ENCODE assay signal across 1 cellular context in the genomic region with DNA sequence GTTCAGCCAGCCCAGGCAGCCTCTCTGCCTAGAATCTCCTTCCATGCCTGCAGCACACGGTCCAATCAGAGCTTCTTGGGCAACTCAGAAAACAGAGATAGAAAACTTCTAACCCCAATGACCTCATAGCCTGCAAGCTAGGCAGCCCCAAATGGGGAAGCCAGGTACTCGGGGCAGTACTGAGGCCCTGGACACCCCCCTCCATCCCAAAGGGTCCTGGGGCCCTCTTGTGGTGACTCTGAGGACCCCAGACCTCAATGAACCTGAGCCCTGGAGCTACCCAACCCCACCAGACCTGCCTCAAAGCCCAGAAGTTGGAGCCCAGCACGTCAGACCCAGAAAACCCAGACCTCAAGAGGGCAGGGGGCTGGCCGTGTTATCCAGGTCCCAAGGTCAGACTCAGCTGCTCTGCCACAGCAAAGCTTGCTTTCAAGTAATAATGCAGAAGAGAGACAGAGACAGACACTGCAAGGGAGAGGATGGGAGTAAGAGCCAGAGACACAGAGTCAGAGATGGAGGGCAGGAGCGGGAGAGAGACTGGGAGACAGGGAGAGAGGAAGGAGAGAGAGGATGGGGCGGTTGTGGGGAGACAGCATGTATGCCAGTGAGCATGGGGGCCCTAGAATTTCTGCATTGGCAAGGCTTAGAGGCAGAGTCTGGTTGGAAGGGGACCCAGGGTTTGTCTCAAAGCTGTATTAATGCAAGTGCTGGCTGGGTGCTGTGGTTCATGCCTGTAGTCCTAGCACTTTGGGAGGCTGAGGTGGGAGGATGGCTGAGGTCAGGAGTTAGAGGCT.
TF ChIP-seq lines count a peak whose summit lies in the region.

No MANE protein-coding gene starts in this region.

TF ChIP-seq in HepG2, 621 proteins besides CTCF, POLR2A, EP300 and RAD21:
- TF ChIP-seq, protein P1, sequence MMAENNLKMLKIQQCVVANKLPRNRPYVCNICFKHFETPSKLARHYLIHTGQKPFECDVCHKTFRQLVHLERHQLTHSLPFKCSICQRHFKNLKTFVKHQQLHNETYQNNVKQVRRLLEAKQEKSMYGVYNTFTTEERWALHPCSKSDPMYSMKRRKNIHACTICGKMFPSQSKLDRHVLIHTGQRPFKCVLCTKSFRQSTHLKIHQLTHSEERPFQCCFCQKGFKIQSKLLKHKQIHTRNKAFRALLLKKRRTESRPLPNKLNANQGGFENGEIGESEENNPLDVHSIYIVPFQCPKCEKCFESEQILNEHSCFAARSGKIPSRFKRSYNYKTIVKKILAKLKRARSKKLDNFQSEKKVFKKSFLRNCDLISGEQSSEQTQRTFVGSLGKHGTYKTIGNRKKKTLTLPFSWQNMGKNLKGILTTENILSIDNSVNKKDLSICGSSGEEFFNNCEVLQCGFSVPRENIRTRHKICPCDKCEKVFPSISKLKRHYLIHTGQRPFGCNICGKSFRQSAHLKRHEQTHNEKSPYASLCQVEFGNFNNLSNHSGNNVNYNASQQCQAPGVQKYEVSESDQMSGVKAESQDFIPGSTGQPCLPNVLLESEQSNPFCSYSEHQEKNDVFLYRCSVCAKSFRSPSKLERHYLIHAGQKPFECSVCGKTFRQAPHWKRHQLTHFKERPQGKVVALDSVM (CRISPR knock-in tag; IDR thresholded peaks at IDR 0.05): peak; percentile 69
- TF ChIP-seq ZNF788 (CRISPR knock-in tag; IDR thresholded peaks at IDR 0.05; ENCODE audit: borderline replicate concordance) (peak; percentile 35; the same call in 1 of the 2 replicates), STAG1 (CRISPR knock-in tag; IDR thresholded peaks at IDR 0.05) (peak; percentile 52), SOX6 (IDR thresholded peaks at IDR 0.05) (no peak), SOX6 (CRISPR knock-in tag; IDR thresholded peaks at IDR 0.05) (peak; percentile 14; the same call in 1 of the 2 replicates), ATF3 (CRISPR knock-in tag; IDR thresholded peaks at IDR 0.05) (no peak), EED (CRISPR knock-in tag; IDR thresholded peaks at IDR 0.05) (peak; percentile 80; the same call in 1 of the 2 replicates), ZNF781 (CRISPR knock-in tag; IDR thresholded peaks at IDR 0.05; ENCODE audit: borderline replicate concordance, not compliant biosample characterization) (no peak)
